ENCODE assay signal across 1 cellular context in the genomic region with DNA sequence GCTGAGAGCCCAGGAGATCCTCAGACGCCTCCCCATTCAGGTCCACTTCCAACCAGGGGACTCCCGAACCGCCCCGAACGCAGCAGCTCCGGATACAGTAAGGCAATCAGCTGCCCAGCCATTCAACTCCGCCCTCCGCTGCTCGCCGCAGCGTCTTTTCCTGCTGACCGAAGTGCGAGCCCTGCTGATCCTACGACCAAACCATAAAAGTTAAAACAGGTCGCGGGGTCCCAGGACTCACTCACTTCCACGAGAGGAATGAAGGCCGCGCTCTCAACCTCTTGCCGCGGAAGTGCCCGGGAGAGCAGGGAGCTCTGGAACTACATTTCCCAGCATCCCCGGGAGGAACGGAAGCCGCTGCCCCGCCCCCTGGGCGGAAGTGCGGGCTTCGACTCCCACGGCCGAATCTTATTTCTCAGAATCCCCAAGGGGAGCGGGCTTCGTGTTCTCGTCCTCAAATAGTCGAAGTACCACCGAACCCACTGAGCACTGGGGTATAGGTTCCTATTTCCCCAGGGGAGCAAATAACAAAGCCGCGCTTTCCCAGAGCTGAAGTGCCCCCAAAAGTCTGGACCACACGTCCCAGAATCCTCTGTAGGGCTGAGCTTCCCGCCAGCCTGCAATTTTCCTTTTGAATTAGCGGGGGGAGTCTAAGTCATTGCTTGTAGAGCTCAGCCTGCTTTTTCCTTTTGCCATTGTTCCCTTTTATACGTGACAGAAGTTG.
TF ChIP-seq lines count a peak whose summit lies in the region.

Gene ZNF45, minus strand, starts transcription at position 298 of the 724 bp plus-strand sequence. CDS start 13,097 bp downstream, outside the sequence.

TF ChIP-seq in GM12878, 131 proteins besides CTCF, POLR2A, EP300 and RAD21 (continued from another document and continues in another):
- TF ChIP-seq ZNF687 (IDR thresholded peaks at IDR 0.05), result peak; percentile 30; the same call in 1 of the 2 replicates
- TF ChIP-seq, protein P1, sequence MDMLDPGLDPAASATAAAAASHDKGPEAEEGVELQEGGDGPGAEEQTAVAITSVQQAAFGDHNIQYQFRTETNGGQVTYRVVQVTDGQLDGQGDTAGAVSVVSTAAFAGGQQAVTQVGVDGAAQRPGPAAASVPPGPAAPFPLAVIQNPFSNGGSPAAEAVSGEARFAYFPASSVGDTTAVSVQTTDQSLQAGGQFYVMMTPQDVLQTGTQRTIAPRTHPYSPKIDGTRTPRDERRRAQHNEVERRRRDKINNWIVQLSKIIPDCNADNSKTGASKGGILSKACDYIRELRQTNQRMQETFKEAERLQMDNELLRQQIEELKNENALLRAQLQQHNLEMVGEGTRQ (IDR thresholded peaks at IDR 0.05; ENCODE audit: borderline replicate concordance, low read depth, low read length), result no peak
- no peak for TF ChIP-seq RBBP5 (conservative IDR thresholded peaks at IDR 0.05)
- TF ChIP-seq CBX5 (IDR thresholded peaks at IDR 0.05; ENCODE audit: low read depth), result no peak
- no peak for TF ChIP-seq KDM1A (IDR thresholded peaks at IDR 0.05; ENCODE audit: borderline replicate concordance)
- TF ChIP-seq NFXL1 (IDR thresholded peaks at IDR 0.05; ENCODE audit: borderline replicate concordance), result no peak
- TF ChIP-seq NBN (IDR thresholded peaks at IDR 0.05), result no peak
- TF ChIP-seq CHD4 (IDR thresholded peaks at IDR 0.05), result no peak
- TF ChIP-seq, protein P2, sequence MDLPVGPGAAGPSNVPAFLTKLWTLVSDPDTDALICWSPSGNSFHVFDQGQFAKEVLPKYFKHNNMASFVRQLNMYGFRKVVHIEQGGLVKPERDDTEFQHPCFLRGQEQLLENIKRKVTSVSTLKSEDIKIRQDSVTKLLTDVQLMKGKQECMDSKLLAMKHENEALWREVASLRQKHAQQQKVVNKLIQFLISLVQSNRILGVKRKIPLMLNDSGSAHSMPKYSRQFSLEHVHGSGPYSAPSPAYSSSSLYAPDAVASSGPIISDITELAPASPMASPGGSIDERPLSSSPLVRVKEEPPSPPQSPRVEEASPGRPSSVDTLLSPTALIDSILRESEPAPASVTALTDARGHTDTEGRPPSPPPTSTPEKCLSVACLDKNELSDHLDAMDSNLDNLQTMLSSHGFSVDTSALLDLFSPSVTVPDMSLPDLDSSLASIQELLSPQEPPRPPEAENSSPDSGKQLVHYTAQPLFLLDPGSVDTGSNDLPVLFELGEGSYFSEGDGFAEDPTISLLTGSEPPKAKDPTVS (IDR thresholded peaks at IDR 0.05; ENCODE audit: low read depth, low read length), result no peak
- no peak for TF ChIP-seq CHD1 (IDR thresholded peaks at IDR 0.05; ENCODE audit: low read depth, low read length)
- TF ChIP-seq HDAC2 (IDR thresholded peaks at IDR 0.05), result no peak
- TF ChIP-seq POLR2AphosphoS2 (IDR thresholded peaks at IDR 0.05; ENCODE audit: low read depth, low read length), result 0 out of 2 replicates have a peak, but pooled peaks have one; percentile 46
- TF ChIP-seq E2F4 (IDR thresholded peaks at IDR 0.05; ENCODE audit: low read depth, low read length), result peak; percentile 27; the same call in 1 of the 2 replicates
- peak; percentile 43; the same call in 1 of the 2 replicates for TF ChIP-seq EED (IDR thresholded peaks at IDR 0.05; ENCODE audit: low read depth)
- no peak for TF ChIP-seq MAX (IDR thresholded peaks at IDR 0.05; ENCODE audit: low read depth, low read length)
- no peak for TF ChIP-seq FOXM1 (IDR thresholded peaks at IDR 0.05; ENCODE audit: low read depth, low read length)
- TF ChIP-seq NFYA (IDR thresholded peaks at IDR 0.05; ENCODE audit: borderline replicate concordance, low read depth, low read length), result no peak
- peak; percentile 61; the same call in 1 of the 2 replicates for TF ChIP-seq RB1 (IDR thresholded peaks at IDR 0.05; ENCODE audit: borderline replicate concordance)
- no peak for TF ChIP-seq PBX3 (IDR thresholded peaks at IDR 0.05; ENCODE audit: insufficient replicate concordance, low read depth, low read length)
- no peak for TF ChIP-seq FOS (IDR thresholded peaks at IDR 0.05; ENCODE audit: borderline replicate concordance, extremely low read depth, insufficient read length)
- no peak for TF ChIP-seq JUNB (IDR thresholded peaks at IDR 0.05)
- TF ChIP-seq CBFB (IDR thresholded peaks at IDR 0.05; ENCODE audit: low read depth), result 0 out of 2 replicates have a peak, but pooled peaks have one; percentile 34
- no peak; the same call in 1 of the 2 replicates for TF ChIP-seq STAT1 (conservative IDR thresholded peaks at IDR 0.05)
- no peak for TF ChIP-seq TCF3 (IDR thresholded peaks at IDR 0.05; ENCODE audit: borderline replicate concordance, insufficient read depth, low read depth, low read length)
- TF ChIP-seq KAT2A (conservative IDR thresholded peaks at IDR 0.05; ENCODE audit: control insufficient read depth, low read depth, low read length), result no peak
- peak; percentile 25; the same call in 1 of the 2 replicates for TF ChIP-seq MTA2 (IDR thresholded peaks at IDR 0.05; ENCODE audit: low read depth)
- TF ChIP-seq CEBPB (IDR thresholded peaks at IDR 0.05; ENCODE audit: borderline replicate concordance in 1 of 2, low read depth in 2 of 2, low read length in 2 of 2), result no peak
- TF ChIP-seq CBX3 (IDR thresholded peaks at IDR 0.05; ENCODE audit: borderline replicate concordance, low read depth), result no peak
- TF ChIP-seq SMAD5 (IDR thresholded peaks at IDR 0.05; ENCODE audit: low read depth), result peak; percentile 73; the same call in 1 of the 2 replicates
- no peak for TF ChIP-seq ATF7 (IDR thresholded peaks at IDR 0.05; ENCODE audit: low read depth)
- no peak for TF ChIP-seq MYB (IDR thresholded peaks at IDR 0.05; ENCODE audit: borderline replicate concordance, low read depth, low read length)
- TF ChIP-seq, protein P3, sequence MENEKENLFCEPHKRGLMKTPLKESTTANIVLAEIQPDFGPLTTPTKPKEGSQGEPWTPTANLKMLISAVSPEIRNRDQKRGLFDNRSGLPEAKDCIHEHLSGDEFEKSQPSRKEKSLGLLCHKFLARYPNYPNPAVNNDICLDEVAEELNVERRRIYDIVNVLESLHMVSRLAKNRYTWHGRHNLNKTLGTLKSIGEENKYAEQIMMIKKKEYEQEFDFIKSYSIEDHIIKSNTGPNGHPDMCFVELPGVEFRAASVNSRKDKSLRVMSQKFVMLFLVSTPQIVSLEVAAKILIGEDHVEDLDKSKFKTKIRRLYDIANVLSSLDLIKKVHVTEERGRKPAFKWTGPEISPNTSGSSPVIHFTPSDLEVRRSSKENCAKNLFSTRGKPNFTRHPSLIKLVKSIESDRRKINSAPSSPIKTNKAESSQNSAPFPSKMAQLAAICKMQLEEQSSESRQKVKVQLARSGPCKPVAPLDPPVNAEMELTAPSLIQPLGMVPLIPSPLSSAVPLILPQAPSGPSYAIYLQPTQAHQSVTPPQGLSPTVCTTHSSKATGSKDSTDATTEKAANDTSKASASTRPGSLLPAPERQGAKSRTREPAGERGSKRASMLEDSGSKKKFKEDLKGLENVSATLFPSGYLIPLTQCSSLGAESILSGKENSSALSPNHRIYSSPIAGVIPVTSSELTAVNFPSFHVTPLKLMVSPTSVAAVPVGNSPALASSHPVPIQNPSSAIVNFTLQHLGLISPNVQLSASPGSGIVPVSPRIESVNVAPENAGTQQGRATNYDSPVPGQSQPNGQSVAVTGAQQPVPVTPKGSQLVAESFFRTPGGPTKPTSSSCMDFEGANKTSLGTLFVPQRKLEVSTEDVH (IDR thresholded peaks at IDR 0.05; ENCODE audit: low read depth, partially characterized antibody), result peak; percentile 90
- TF ChIP-seq CHD2 (IDR thresholded peaks at IDR 0.05; ENCODE audit: borderline replicate concordance, low read depth, low read length), result peak; percentile 59; the same call in 1 of the 2 replicates
- no peak for TF ChIP-seq ZNF622 (IDR thresholded peaks at IDR 0.05)
- no peak for TF ChIP-seq TAF1 (IDR thresholded peaks at IDR 0.05; ENCODE audit: borderline replicate concordance, low read depth, low read length)
- peak; percentile 86 for TF ChIP-seq SREBF1 (IDR thresholded peaks at IDR 0.05; ENCODE audit: low read length)
- TF ChIP-seq, protein P4, sequence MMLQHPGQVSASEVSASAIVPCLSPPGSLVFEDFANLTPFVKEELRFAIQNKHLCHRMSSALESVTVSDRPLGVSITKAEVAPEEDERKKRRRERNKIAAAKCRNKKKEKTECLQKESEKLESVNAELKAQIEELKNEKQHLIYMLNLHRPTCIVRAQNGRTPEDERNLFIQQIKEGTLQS (IDR thresholded peaks at IDR 0.05; ENCODE audit: borderline replicate concordance, extremely low read depth, low read depth, low read length), result no peak
- no peak for TF ChIP-seq BACH1 (IDR thresholded peaks at IDR 0.05; ENCODE audit: borderline replicate concordance)
- TF ChIP-seq BCLAF1 (IDR thresholded peaks at IDR 0.05), result no peak
- TF ChIP-seq PAX8 (IDR thresholded peaks at IDR 0.05), result no peak
- TF ChIP-seq ZNF384 (IDR thresholded peaks at IDR 0.05; ENCODE audit: borderline replicate concordance, low read depth, low read length), result no peak
- no peak for TF ChIP-seq STAT3 (IDR thresholded peaks at IDR 0.05; ENCODE audit: low read depth, low read length)
- no peak for TF ChIP-seq NR2C2 (IDR thresholded peaks at IDR 0.05; ENCODE audit: borderline replicate concordance, control insufficient read depth, insufficient read length, low read depth)
- peak in 1 of 2 experiments; percentile 61; a peak in 1 of 3 replicates for TF ChIP-seq EGR1 (IDR thresholded peaks at IDR 0.05; ENCODE audit: borderline replicate concordance in 1 of 2, low read depth in 2 of 2, low read length in 2 of 2)
- peak; percentile 96 for TF ChIP-seq IKZF1 (conservative IDR thresholded peaks at IDR 0.05)
